In the genomic region with DNA sequence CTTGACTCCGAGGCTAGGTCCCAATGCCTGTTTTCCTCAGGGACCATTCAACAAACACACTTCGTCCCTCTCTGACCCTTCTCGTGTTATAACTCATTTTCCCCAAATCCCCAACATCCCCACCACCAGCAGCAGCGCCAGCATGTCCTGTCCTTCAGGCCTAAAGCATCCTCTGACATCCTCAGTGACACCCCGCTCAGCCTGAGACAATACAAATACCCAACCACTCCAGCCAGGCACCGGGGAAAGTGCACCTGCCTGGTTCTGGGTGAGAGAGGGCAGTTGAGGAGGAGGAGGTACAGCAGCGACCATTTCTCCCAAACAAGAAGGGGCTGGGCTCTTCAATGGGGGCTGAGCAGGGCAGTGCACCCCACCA, we compare ENCODE assay signal across 1 cellular context.
TF ChIP-seq lines count a peak whose summit lies in the region.

No MANE protein-coding gene starts in this region.

TF ChIP-seq in K562, 482 proteins besides CTCF, POLR2A, EP300 and RAD21:
- no peak for TF ChIP-seq STAT5B (CRISPR knock-in tag; IDR thresholded peaks at IDR 0.05)
- TF ChIP-seq, protein P1, sequence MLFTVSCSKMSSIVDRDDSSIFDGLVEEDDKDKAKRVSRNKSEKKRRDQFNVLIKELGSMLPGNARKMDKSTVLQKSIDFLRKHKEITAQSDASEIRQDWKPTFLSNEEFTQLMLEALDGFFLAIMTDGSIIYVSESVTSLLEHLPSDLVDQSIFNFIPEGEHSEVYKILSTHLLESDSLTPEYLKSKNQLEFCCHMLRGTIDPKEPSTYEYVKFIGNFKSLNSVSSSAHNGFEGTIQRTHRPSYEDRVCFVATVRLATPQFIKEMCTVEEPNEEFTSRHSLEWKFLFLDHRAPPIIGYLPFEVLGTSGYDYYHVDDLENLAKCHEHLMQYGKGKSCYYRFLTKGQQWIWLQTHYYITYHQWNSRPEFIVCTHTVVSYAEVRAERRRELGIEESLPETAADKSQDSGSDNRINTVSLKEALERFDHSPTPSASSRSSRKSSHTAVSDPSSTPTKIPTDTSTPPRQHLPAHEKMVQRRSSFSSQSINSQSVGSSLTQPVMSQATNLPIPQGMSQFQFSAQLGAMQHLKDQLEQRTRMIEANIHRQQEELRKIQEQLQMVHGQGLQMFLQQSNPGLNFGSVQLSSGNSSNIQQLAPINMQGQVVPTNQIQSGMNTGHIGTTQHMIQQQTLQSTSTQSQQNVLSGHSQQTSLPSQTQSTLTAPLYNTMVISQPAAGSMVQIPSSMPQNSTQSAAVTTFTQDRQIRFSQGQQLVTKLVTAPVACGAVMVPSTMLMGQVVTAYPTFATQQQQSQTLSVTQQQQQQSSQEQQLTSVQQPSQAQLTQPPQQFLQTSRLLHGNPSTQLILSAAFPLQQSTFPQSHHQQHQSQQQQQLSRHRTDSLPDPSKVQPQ (CRISPR knock-in tag; IDR thresholded peaks at IDR 0.05; ENCODE audit: borderline replicate concordance): no peak
- TF ChIP-seq, protein P2, sequence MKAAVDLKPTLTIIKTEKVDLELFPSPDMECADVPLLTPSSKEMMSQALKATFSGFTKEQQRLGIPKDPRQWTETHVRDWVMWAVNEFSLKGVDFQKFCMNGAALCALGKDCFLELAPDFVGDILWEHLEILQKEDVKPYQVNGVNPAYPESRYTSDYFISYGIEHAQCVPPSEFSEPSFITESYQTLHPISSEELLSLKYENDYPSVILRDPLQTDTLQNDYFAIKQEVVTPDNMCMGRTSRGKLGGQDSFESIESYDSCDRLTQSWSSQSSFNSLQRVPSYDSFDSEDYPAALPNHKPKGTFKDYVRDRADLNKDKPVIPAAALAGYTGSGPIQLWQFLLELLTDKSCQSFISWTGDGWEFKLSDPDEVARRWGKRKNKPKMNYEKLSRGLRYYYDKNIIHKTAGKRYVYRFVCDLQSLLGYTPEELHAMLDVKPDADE (conservative IDR thresholded peaks at IDR 0.05; ENCODE audit: control insufficient read depth, low read depth, low read length): no peak
- TF ChIP-seq BRCA1 (IDR thresholded peaks at IDR 0.05): no peak
- no peak for TF ChIP-seq BRCA1 (CRISPR knock-in tag; IDR thresholded peaks at IDR 0.05)
- no peak for TF ChIP-seq DMBX1 (CRISPR knock-in tag; IDR thresholded peaks at IDR 0.05; ENCODE audit: borderline replicate concordance)
- no peak for TF ChIP-seq MEF2D (tag; conservative IDR thresholded peaks at IDR 0.05; ENCODE audit: low read depth)
- no peak for TF ChIP-seq ZSCAN29 (IDR thresholded peaks at IDR 0.05)
- TF ChIP-seq ZNF551 (CRISPR knock-in tag; IDR thresholded peaks at IDR 0.05): no peak
- TF ChIP-seq RBM25 (IDR thresholded peaks at IDR 0.05; ENCODE audit: low read depth, low read length, severe bottlenecking): no peak
- TF ChIP-seq SNRNP70 (optimal IDR thresholded peaks at IDR 0.05; ENCODE audit: low read depth, low read length): no peak
- TF ChIP-seq, protein P3, sequence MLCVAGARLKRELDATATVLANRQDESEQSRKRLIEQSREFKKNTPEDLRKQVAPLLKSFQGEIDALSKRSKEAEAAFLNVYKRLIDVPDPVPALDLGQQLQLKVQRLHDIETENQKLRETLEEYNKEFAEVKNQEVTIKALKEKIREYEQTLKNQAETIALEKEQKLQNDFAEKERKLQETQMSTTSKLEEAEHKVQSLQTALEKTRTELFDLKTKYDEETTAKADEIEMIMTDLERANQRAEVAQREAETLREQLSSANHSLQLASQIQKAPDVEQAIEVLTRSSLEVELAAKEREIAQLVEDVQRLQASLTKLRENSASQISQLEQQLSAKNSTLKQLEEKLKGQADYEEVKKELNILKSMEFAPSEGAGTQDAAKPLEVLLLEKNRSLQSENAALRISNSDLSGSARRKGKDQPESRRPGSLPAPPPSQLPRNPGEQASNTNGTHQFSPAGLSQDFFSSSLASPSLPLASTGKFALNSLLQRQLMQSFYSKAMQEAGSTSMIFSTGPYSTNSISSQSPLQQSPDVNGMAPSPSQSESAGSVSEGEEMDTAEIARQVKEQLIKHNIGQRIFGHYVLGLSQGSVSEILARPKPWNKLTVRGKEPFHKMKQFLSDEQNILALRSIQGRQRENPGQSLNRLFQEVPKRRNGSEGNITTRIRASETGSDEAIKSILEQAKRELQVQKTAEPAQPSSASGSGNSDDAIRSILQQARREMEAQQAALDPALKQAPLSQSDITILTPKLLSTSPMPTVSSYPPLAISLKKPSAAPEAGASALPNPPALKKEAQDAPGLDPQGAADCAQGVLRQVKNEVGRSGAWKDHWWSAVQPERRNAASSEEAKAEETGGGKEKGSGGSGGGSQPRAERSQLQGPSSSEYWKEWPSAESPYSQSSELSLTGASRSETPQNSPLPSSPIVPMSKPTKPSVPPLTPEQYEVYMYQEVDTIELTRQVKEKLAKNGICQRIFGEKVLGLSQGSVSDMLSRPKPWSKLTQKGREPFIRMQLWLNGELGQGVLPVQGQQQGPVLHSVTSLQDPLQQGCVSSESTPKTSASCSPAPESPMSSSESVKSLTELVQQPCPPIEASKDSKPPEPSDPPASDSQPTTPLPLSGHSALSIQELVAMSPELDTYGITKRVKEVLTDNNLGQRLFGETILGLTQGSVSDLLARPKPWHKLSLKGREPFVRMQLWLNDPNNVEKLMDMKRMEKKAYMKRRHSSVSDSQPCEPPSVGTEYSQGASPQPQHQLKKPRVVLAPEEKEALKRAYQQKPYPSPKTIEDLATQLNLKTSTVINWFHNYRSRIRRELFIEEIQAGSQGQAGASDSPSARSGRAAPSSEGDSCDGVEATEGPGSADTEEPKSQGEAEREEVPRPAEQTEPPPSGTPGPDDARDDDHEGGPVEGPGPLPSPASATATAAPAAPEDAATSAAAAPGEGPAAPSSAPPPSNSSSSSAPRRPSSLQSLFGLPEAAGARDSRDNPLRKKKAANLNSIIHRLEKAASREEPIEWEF (CRISPR knock-in tag; IDR thresholded peaks at IDR 0.05): no peak
